In genomic region chr3:104629038-104629437, GRCh38 we compare ENCODE assay signal across 13 cellular contexts.
DNase-seq lines count a peak whose midpoint lies in the region; ATAC-seq and TF ChIP-seq lines count a peak whose summit lies in the region.
"Had no signal": no experiment of that assay in that cellular context is flagged by ENCODE, and none has a peak within 500 bp of the region (broad histone marks: within the 10 kb centered on the region; RNA-seq: fewer than 3 reads in every experiment).

No MANE protein-coding gene starts in this region.

- no peak overlapping the region for H3K27ac ChIP-seq in parathyroid adenoma
- no peak overlapping the region for H3K27ac ChIP-seq in OCI-LY7 (ENCODE audit: low read depth, low read length, poor library complexity, severe bottlenecking)
- H3K27ac ChIP-seq: right lobe of liver had no signal

- CTCF ChIA-PET in OCI-LY7 (lab: Charles Lee; ENCODE audit: unreplicated experiment): no interaction called here

- H3K4me1 ChIP-seq in parathyroid adenoma (peaks cover 12% of the 10 kb centered on the region), OCI-LY7 (ENCODE audit: insufficient read depth, low read length, poor library complexity, severe bottlenecking) (no peaks in the 10 kb centered on the region)
- H3K4me1 ChIP-seq: right lobe of liver had no signal

- no peak for TF ChIP-seq CTCF in epithelial cell of proximal tubule (conservative IDR thresholded peaks at IDR 0.05; ENCODE audit: low read depth, low read length)
- no peak for TF ChIP-seq CTCF in parathyroid adenoma (IDR thresholded peaks at IDR 0.05)
- no peak for TF ChIP-seq CTCF in OCI-LY7 (conservative IDR thresholded peaks at IDR 0.05; ENCODE audit: low read length)

- DNase-seq in ELR (ENCODE audit: low read depth) (peak; percentile 93), RPMI7951 (ENCODE audit: low read depth) (peak; percentile 66), epithelial cell of proximal tubule (ENCODE audit: low read depth) (peak; percentile 45), OCI-LY7 (ENCODE audit: low spot score) (no peak)
- DNase-seq: activated CD8-positive, alpha-beta memory T cell treated with anti-CD3 and anti-CD28 coated beads, Interleukin-2, amount 50 U/mL, for 48 hours; effector memory CD4-positive, alpha-beta T cell; NCI-H1105; right lobe of liver had no signal

- H3K9ac ChIP-seq in parathyroid adenoma: no peak overlapping the region

- H3K4me3 ChIP-seq in epithelial cell of proximal tubule (ENCODE audit: low read depth, low read length) (no peak overlapping the region), parathyroid adenoma (ENCODE audit: low read depth, low read length) (no peak overlapping the region), OCI-LY7 (ENCODE audit: low read depth, low read length, poor library complexity, severe bottlenecking) (no peak overlapping the region)
- H3K4me3 ChIP-seq: right lobe of liver had no signal

- no peaks in the 10 kb centered on the region for H3K9me3 ChIP-seq in parathyroid adenoma (ENCODE audit: control insufficient read depth, low read length)
- H3K9me3 ChIP-seq in OCI-LY7 (ENCODE audit: low read length): peaks cover 6% of the 10 kb centered on the region; the same call in 1 of the 2 replicates
- H3K9me3 ChIP-seq: right lobe of liver had no signal

- TF ChIP-seq POLR2A in GM18505 (IDR thresholded peaks at IDR 0.05; ENCODE audit: borderline replicate concordance, extremely low read depth, insufficient read depth, insufficient read length): no peak

- no peaks in the 10 kb centered on the region for H4K20me1 ChIP-seq in OCI-LY7 (ENCODE audit: insufficient read depth, low read length)

- POLR2A ChIA-PET in OCI-LY7 (lab: Charles Lee): no interaction called here

- intact Hi-C loops in OCI-LY7 (cut with micrococcal nuclease; ENCODE audit: unreplicated experiment): no loop called here

- H3K36me3 ChIP-seq in parathyroid adenoma (ENCODE audit: control insufficient read depth, insufficient read depth, low read length) (no peaks in the 10 kb centered on the region), OCI-LY7 (ENCODE audit: insufficient read depth, low read length) (no peaks in the 10 kb centered on the region)
- H3K36me3 ChIP-seq: right lobe of liver had no signal

- no peaks in the 10 kb centered on the region for H3K79me2 ChIP-seq in parathyroid adenoma
- no peaks in the 10 kb centered on the region for H3K79me2 ChIP-seq in OCI-LY7 (ENCODE audit: insufficient read depth, low read depth, low read length)

- ATAC-seq in HG03442 (IDR thresholded peaks at IDR 0.05; ENCODE audit: unreplicated experiment) (no peak), GM18505 (IDR thresholded peaks at IDR 0.05; ENCODE audit: unreplicated experiment) (no peak), GM19397 (IDR thresholded peaks at IDR 0.05; ENCODE audit: unreplicated experiment) (no peak)
- ATAC-seq: right lobe of liver, Right ventricle myocardium inferior had no signal

- no peaks in the 10 kb centered on the region for H3K27me3 ChIP-seq in parathyroid adenoma (ENCODE audit: control insufficient read depth, insufficient read depth, low read length)
- H3K27me3 ChIP-seq: right lobe of liver had no signal

- no TSS peak for BruUV-seq in OCI-LY7 (replicated peaks; lab: Mats Ljungman, UMichigan)

- H2AFZ ChIP-seq in parathyroid adenoma: peak overlapping the region; percentile 6
- H2AFZ ChIP-seq in OCI-LY7 (ENCODE audit: low read length): no peak overlapping the region

- H3K4me2 ChIP-seq in parathyroid adenoma (ENCODE audit: low read length): no peak overlapping the region
- no peak overlapping the region for H3K4me2 ChIP-seq in OCI-LY7 (ENCODE audit: low read length)

- H3K9me2 ChIP-seq in OCI-LY7 (ENCODE audit: insufficient read depth, low read length): no peaks in the 10 kb centered on the region
